Comparison of ENCODE assay signal across 7 cellular contexts in genomic region chr19:54172764-54173699, GRCh38. TPM values are rescaled to one million over a fixed set of nuclear protein-coding genes. Genes with fewer than 3 reads are reported as not detected.
A peak's percentile ranks its signal among the peaks of the same experiment; 100 is the strongest.
DNase-seq lines count a peak whose midpoint lies in the region; ATAC-seq and TF ChIP-seq lines count a peak whose summit lies in the region.

Gene TMC4 (minus strand): TSS chr19:54173160. CDS start chr19:54173117, 43 bp downstream.

- H3K9me3 Mint-ChIP-seq in neural progenitor cell: no peaks in the 10 kb centered on the region

- no peak within 1 kb of the TSS for H3K27ac Mint-ChIP-seq in neural progenitor cell

- no peaks in the 10 kb centered on the region for H3K4me1 ChIP-seq in HUES64 (ENCODE audit: insufficient read depth, low read length)
- peaks cover 0 to 8% (median 5%) of the 10 kb centered on the region in 4 donors for H3K4me1 ChIP-seq in Peyer's patch
- no peaks in the 10 kb centered on the region for H3K4me1 ChIP-seq in hepatocyte (ENCODE audit: insufficient read depth)
- peaks cover 3 to 9% of the 10 kb centered on the region in 2 donors for H3K4me1 ChIP-seq in thyroid gland
- H3K4me1 ChIP-seq in neural progenitor cell: peaks cover 3% of the 10 kb centered on the region

- H3F3A ChIP-seq in neural progenitor cell (ENCODE audit: low read depth): peaks cover 16% of the 10 kb centered on the region

- peak; percentile 77 to 90 for TF ChIP-seq POLR2A in Peyer's patch (IDR thresholded peaks at IDR 0.05)
- peak in 1 of 2 donors; percentile 43 for TF ChIP-seq POLR2A in thyroid gland (IDR thresholded peaks at IDR 0.05)

- 39% methylated on average over 24 of the region's 24 CpGs for WGBS in HUES64
- WGBS in hepatocyte (ENCODE audit: low lambda C conversion rate, missing lambda C conversion rate): 39% methylated on average over 19 of the region's 24 CpGs
- 27 to 34% methylated on average over 11 to 18 of the region's 24 CpGs for WGBS in thyroid gland, 2 donors

- TF ChIP-seq CTCF in Peyer's patch (IDR thresholded peaks at IDR 0.05): peak in 4 of 6 experiments; percentile 35 to 93 (median 85)
- peak; percentile 42 for TF ChIP-seq CTCF in hepatocyte (IDR thresholded peaks at IDR 0.05; ENCODE audit: poor library complexity)
- TF ChIP-seq CTCF in thyroid gland (IDR thresholded peaks at IDR 0.05): peak; percentile 43 to 66 (median 60)
- TF ChIP-seq CTCF in neural progenitor cell (IDR thresholded peaks at IDR 0.05): no peak

- H3K4me1 Mint-ChIP-seq in neural progenitor cell: peaks cover 1% of the 10 kb centered on the region

- H3K4me3 ChIP-seq in HUES64 (ENCODE audit: low read length): peak within 1 kb of the TSS; percentile 55
- peak within 1 kb of the TSS in 3 of 4 donors; percentile 37 to 65 (median 59) for H3K4me3 ChIP-seq in Peyer's patch
- H3K4me3 ChIP-seq in hepatocyte: peak within 1 kb of the TSS; percentile 32
- H3K4me3 ChIP-seq in thyroid gland (replicated peaks in 1 of 3): peak within 1 kb of the TSS in 2 of 3 donors; percentile 4 to 31
- no peak within 1 kb of the TSS for H3K4me3 ChIP-seq in neural progenitor cell

- no peak for ATAC-seq in HG02642 (IDR thresholded peaks at IDR 0.05; ENCODE audit: poor library complexity, unreplicated experiment)

- peaks cover 5% of the 10 kb centered on the region for H3K36me3 Mint-ChIP-seq in neural progenitor cell

- H2AFZ ChIP-seq in hepatocyte: no peak within 1 kb of the TSS
- H2AFZ ChIP-seq in neural progenitor cell (replicated peaks): no peak within 1 kb of the TSS

- intact Hi-C loops in thyroid gland (cut with DNase I): no loop called here

- no peaks in the 10 kb centered on the region for H3K27me3 ChIP-seq in HUES64 (ENCODE audit: insufficient read depth, low read length)
- no peaks in the 10 kb centered on the region for H3K27me3 ChIP-seq in Peyer's patch
- no peaks in the 10 kb centered on the region for H3K27me3 ChIP-seq in hepatocyte
- no peaks in the 10 kb centered on the region for H3K27me3 ChIP-seq in thyroid gland
- no peaks in the 10 kb centered on the region for H3K27me3 ChIP-seq in neural progenitor cell

- H3K36me3 ChIP-seq in HUES64 (ENCODE audit: insufficient read depth, low read length): peaks cover 12% of the 10 kb centered on the region; the same call in 1 of the 2 replicates
- peaks cover 0 to 20% (median 0%) of the 10 kb centered on the region in 3 donors for H3K36me3 ChIP-seq in Peyer's patch
- H3K36me3 ChIP-seq in hepatocyte (replicated peaks; ENCODE audit: insufficient read depth, low read depth): no peaks in the 10 kb centered on the region
- H3K36me3 ChIP-seq in thyroid gland: no peaks in the 10 kb centered on the region
- no peaks in the 10 kb centered on the region for H3K36me3 ChIP-seq in neural progenitor cell

- H4K20me1 ChIP-seq in hepatocyte (ENCODE audit: insufficient read depth, poor library complexity, severe bottlenecking) (no peaks in the 10 kb centered on the region), neural progenitor cell (ENCODE audit: low read depth) (peaks cover 3% of the 10 kb centered on the region)

- peak within 1 kb of the TSS; percentile 75 for H3K4me2 ChIP-seq in hepatocyte
- H3K4me2 ChIP-seq in neural progenitor cell: no peak within 1 kb of the TSS

- peak; percentile 40 to 90 (median 88) for DNase-seq in Peyer's patch
- DNase-seq in hepatocyte (ENCODE audit: low spot score): peak; percentile 93
- peak; percentile 85 for DNase-seq in thyroid gland
- DNase-seq in neural progenitor cell (ENCODE audit: low spot score): no peak
- no peak for DNase-seq in cerebellar nuclear complex (lab: John Stamatoyannopoulos, UW)

- H3K9ac ChIP-seq in HUES64 (ENCODE audit: low read depth, low read length) (peak within 1 kb of the TSS; percentile 41), neural progenitor cell (no peak within 1 kb of the TSS)

- H3K9me2 ChIP-seq in hepatocyte (replicated peaks; ENCODE audit: insufficient read depth): no peaks in the 10 kb centered on the region

- no peaks in the 10 kb centered on the region for H3K79me2 ChIP-seq in hepatocyte
- H3K79me2 ChIP-seq in neural progenitor cell (ENCODE audit: low read depth): no peaks in the 10 kb centered on the region

- peak within 1 kb of the TSS; percentile 31; the same call in 1 of the 2 replicates for H3K27ac ChIP-seq in HUES64 (ENCODE audit: low read depth, low read length)
- H3K27ac ChIP-seq in Peyer's patch: peak within 1 kb of the TSS in 3 of 4 donors; percentile 77 to 85 (median 81)
- peak within 1 kb of the TSS; percentile 98 for H3K27ac ChIP-seq in hepatocyte
- peak within 1 kb of the TSS; percentile 8 to 58 (median 45) for H3K27ac ChIP-seq in thyroid gland
- no peak within 1 kb of the TSS for H3K27ac ChIP-seq in neural progenitor cell

- H3K4me3 Mint-ChIP-seq in neural progenitor cell: no peak within 1 kb of the TSS

- peaks cover 9% of the 10 kb centered on the region for H3K27me3 Mint-ChIP-seq in neural progenitor cell (ENCODE audit: insufficient read depth, low read depth)

- no peaks in the 10 kb centered on the region for H3K9me3 ChIP-seq in HUES64 (ENCODE audit: insufficient read depth, low read depth, low read length)
- H3K9me3 ChIP-seq in Peyer's patch: no peaks in the 10 kb centered on the region
- no peaks in the 10 kb centered on the region for H3K9me3 ChIP-seq in hepatocyte (ENCODE audit: low read depth)
- H3K9me3 ChIP-seq in thyroid gland: no peaks in the 10 kb centered on the region
- no peaks in the 10 kb centered on the region for H3K9me3 ChIP-seq in neural progenitor cell (ENCODE audit: low read depth)

RNA-seq across cellular contexts. Expression of gene TMC4, which starts in this region (rescaled TPM):
- 1.00 TPM for polyA plus RNA-seq in HUES64 (2013, experiment 1 of 2)
- polyA plus RNA-seq in HUES64 (2013, experiment 2 of 2): 0.89 TPM
- total RNA-seq in Peyer's patch: 100 to 1,000 TPM in 3 of 4 donors, 10 to 100 TPM in 1; 38.0 to 281 (median 232) TPM
- 29.4 and 40.3 TPM in 2 replicates for total RNA-seq in hepatocyte
- 94.4 and 101 TPM in 2 replicates for polyA plus RNA-seq in hepatocyte
- 10 to 100 TPM; 42.6 to 91.7 (median 68.5) TPM for total RNA-seq in thyroid gland
- total RNA-seq in neural progenitor cell (ENCODE audit: low replicate concordance): 0.46 TPM in 1 of 2 replicates, not detected in the other

Comparison
In these comparisons a context has a peak if more than half of its experiments do, and no peak if none do; other contexts are left out.
1. RNA of gene TMC4 (total RNA-seq): 38.0 to 281 TPM in Peyer's patch, 42.6 to 91.7 TPM in thyroid gland and 29.4 to 40.3 TPM in hepatocyte; 0.46 TPM in neural progenitor cell; every median in the first group is over 10 times any median in the second.
2. DNase-seq: peak in Peyer's patch (3 of 3), hepatocyte (single experiment) and thyroid gland (2 of 2); none in neural progenitor cell (single experiment) and cerebellar nuclear complex (0 of 2).